8 cellular contexts compared by ENCODE assay signal in the genomic region with DNA sequence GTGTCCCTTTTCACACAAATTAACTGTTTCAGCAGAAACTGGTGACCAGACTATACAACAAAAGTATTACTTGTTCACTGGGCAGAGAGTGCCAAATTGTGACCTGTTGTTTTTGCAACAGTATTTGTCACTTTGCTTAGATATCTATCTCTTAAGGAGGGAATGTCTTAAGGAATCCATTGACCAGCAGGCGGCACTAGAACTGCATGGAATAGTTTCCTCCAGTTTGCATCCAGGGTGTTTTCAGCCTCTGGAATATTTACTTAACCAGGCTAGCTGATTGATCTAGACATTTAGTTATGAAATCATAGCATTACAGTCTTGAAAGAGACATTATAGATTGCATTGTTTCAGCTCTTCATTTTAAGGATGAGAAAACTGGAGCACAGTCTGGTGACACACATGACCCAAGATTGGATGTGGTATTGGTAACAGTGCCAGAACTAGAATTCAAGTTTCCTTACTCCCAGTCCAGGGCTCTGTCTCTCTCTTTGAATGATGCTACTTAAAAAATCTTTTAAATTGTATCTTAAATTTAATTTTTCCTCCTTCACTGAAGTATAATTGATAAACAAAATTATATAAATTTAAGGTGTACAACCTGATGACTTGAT. TPM values are rescaled to one million over a fixed set of nuclear protein-coding genes. Genes with fewer than 3 reads are reported as not detected.
DNase-seq lines count a peak whose midpoint lies in the region; ATAC-seq and TF ChIP-seq lines count a peak whose summit lies in the region.

No MANE protein-coding gene starts in this region.

- CTCF ChIA-PET in activated CD8-positive, alpha-beta T cell treated with anti-CD3 and anti-CD28 coated beads, Interleukin-2, amount 10 ng/mL, durations not matched to agents 7 days and 5 days (lab: Charles Lee): interaction anchor here (1.5 kb wide), 1 partner anchor 39 kb away, joined by 4 read pairs; no protein-coding TSS in a partner anchor

- H3F3A ChIP-seq in MM.1S (ENCODE audit: insufficient read depth, low read length): peaks cover 3% of the 10 kb centered on the region; the same call in 1 of the 2 replicates

- H3K27me3 ChIP-seq in MM.1S (replicated peaks; ENCODE audit: insufficient read depth, low read length) (no peaks in the 10 kb centered on the region), spleen (replicated peaks in 1 of 7) (peaks cover 0 to 25% (median 0%) of the 10 kb centered on the region in 7 donors)

- no peak for TF ChIP-seq POLR2A in spleen (IDR thresholded peaks at IDR 0.05)

- H3K9ac ChIP-seq in MM.1S (ENCODE audit: low read length): no peak overlapping the region

- DNase-seq in activated naive CD8-positive, alpha-beta T cell treated with anti-CD3 and anti-CD28 coated beads, Interleukin-2, amount 50 U/mL, for 24 hours: peak; percentile 26
- no peak for DNase-seq in activated naive CD8-positive, alpha-beta T cell treated with anti-CD3 and anti-CD28 coated beads for 36 hours
- peak; percentile 62 for DNase-seq in MM.1S
- DNase-seq in activated CD8-positive, alpha-beta T cell treated with anti-CD3 and anti-CD28 coated beads, Interleukin-2, amount 10 ng/mL, durations not matched to agents 7 days and 5 days: peak; percentile 30
- peak; percentile 6 to 22 for DNase-seq in hippocampal formation (lab: John Stamatoyannopoulos, UW)
- DNase-seq in spleen: no peak

- H3K4me2 ChIP-seq in MM.1S (ENCODE audit: low read depth, low read length): no peak overlapping the region

- no peaks in the 10 kb centered on the region for H3K79me2 ChIP-seq in MM.1S (ENCODE audit: low read length)

- no peak for ATAC-seq in activated naive CD8-positive, alpha-beta T cell treated with anti-CD3 and anti-CD28 coated beads, Interleukin-2, amount 50 U/mL, for 24 hours
- ATAC-seq in activated CD8-positive, alpha-beta T cell treated with anti-CD3 and anti-CD28 coated beads, Interleukin-2, amount 10 ng/mL, durations not matched to agents 7 days and 5 days: no peak
- no peak for ATAC-seq in GM19324 (IDR thresholded peaks at IDR 0.05; ENCODE audit: low FRiP score, unreplicated experiment)
- ATAC-seq in activated CD4-positive, CD25-positive, alpha-beta regulatory T cell treated with anti-CD3 and anti-CD28 coated beads, Interleukin-2, amount 50 U/mL, for 24 hours: no peak

- no peaks in the 10 kb centered on the region for H3K9me2 ChIP-seq in MM.1S (replicated peaks; ENCODE audit: insufficient read depth, low read length)

- H3K9me3 ChIP-seq in MM.1S (replicated peaks; ENCODE audit: insufficient read depth, low read length) (no peaks in the 10 kb centered on the region), spleen (peaks cover 0 to 10% (median under 1%) of the 10 kb centered on the region in 8 donors)

- peaks cover 11% of the 10 kb centered on the region for H3K9me3 Mint-ChIP-seq in activated naive CD8-positive, alpha-beta T cell treated with anti-CD3 and anti-CD28 coated beads, Interleukin-2, amount 50 U/mL, for 24 hours
- peaks cover 9% of the 10 kb centered on the region for H3K9me3 Mint-ChIP-seq in activated naive CD8-positive, alpha-beta T cell treated with anti-CD3 and anti-CD28 coated beads for 36 hours
- H3K9me3 Mint-ChIP-seq in activated CD8-positive, alpha-beta T cell treated with anti-CD3 and anti-CD28 coated beads, Interleukin-2, amount 10 ng/mL, durations not matched to agents 7 days and 5 days (ENCODE audit: insufficient read depth): no peaks in the 10 kb centered on the region

- intact Hi-C loops in spleen (cut with DNase I; ENCODE audit: low total_unique reads): loop anchor here (2.0 kb wide), 1 partner anchor 43 kb away; no protein-coding TSS in a partner anchor

- H3K27ac Mint-ChIP-seq in activated naive CD8-positive, alpha-beta T cell treated with anti-CD3 and anti-CD28 coated beads, Interleukin-2, amount 50 U/mL, for 24 hours: no peak overlapping the region
- H3K27ac Mint-ChIP-seq in activated naive CD8-positive, alpha-beta T cell treated with anti-CD3 and anti-CD28 coated beads for 36 hours: no peak overlapping the region
- H3K27ac Mint-ChIP-seq in activated CD8-positive, alpha-beta T cell treated with anti-CD3 and anti-CD28 coated beads, Interleukin-2, amount 10 ng/mL, durations not matched to agents 7 days and 5 days: no peak overlapping the region

- peaks cover 9% of the 10 kb centered on the region for H3K4me1 Mint-ChIP-seq in activated naive CD8-positive, alpha-beta T cell treated with anti-CD3 and anti-CD28 coated beads, Interleukin-2, amount 50 U/mL, for 24 hours
- peaks cover 7% of the 10 kb centered on the region for H3K4me1 Mint-ChIP-seq in activated naive CD8-positive, alpha-beta T cell treated with anti-CD3 and anti-CD28 coated beads for 36 hours
- no peaks in the 10 kb centered on the region for H3K4me1 Mint-ChIP-seq in activated CD8-positive, alpha-beta T cell treated with anti-CD3 and anti-CD28 coated beads, Interleukin-2, amount 10 ng/mL, durations not matched to agents 7 days and 5 days (ENCODE audit: low read depth)

- H3K27ac ChIP-seq in MM.1S (ENCODE audit: low read length) (no peak overlapping the region), spleen (no peak overlapping the region)

- no peaks in the 10 kb centered on the region for H4K20me1 ChIP-seq in MM.1S (ENCODE audit: insufficient read depth, low read length)

- H3K4me1 ChIP-seq in MM.1S (ENCODE audit: low read length): peaks cover 9% of the 10 kb centered on the region
- H3K4me1 ChIP-seq in spleen: no peaks in the 10 kb centered on the region

- POLR2A ChIA-PET in activated CD8-positive, alpha-beta T cell treated with anti-CD3 and anti-CD28 coated beads, Interleukin-2, amount 10 ng/mL, durations not matched to agents 7 days and 5 days (lab: Charles Lee): no interaction called here

- H3K27me3 Mint-ChIP-seq in activated naive CD8-positive, alpha-beta T cell treated with anti-CD3 and anti-CD28 coated beads, Interleukin-2, amount 50 U/mL, for 24 hours: peaks cover 36% of the 10 kb centered on the region
- peaks cover 45% of the 10 kb centered on the region for H3K27me3 Mint-ChIP-seq in activated naive CD8-positive, alpha-beta T cell treated with anti-CD3 and anti-CD28 coated beads for 36 hours
- H3K27me3 Mint-ChIP-seq in activated CD8-positive, alpha-beta T cell treated with anti-CD3 and anti-CD28 coated beads, Interleukin-2, amount 10 ng/mL, durations not matched to agents 7 days and 5 days (ENCODE audit: low read depth): peaks cover 17% of the 10 kb centered on the region

- no peak overlapping the region for H3K4me3 Mint-ChIP-seq in activated naive CD8-positive, alpha-beta T cell treated with anti-CD3 and anti-CD28 coated beads, Interleukin-2, amount 50 U/mL, for 24 hours
- H3K4me3 Mint-ChIP-seq in activated naive CD8-positive, alpha-beta T cell treated with anti-CD3 and anti-CD28 coated beads for 36 hours: no peak overlapping the region
- no peak overlapping the region for H3K4me3 Mint-ChIP-seq in activated CD8-positive, alpha-beta T cell treated with anti-CD3 and anti-CD28 coated beads, Interleukin-2, amount 10 ng/mL, durations not matched to agents 7 days and 5 days

- TF ChIP-seq CTCF in MM.1S (IDR thresholded peaks at IDR 0.05; ENCODE audit: low read length) (peak; percentile 96), spleen (IDR thresholded peaks at IDR 0.05 in 8 of 11, conservative IDR thresholded peaks at IDR 0.05 in 3 of 11) (peak; percentile 24 to 76 (median 60))

- H2AFZ ChIP-seq in MM.1S (ENCODE audit: low read length): no peak overlapping the region

- WGBS in spleen, 5 donors: 0 to 5% (median 0%) methylated on average over 1 of the region's 1 CpG

- H3K4me3 ChIP-seq in MM.1S (ENCODE audit: low read length): no peak overlapping the region
- no peak overlapping the region for H3K4me3 ChIP-seq in spleen

- H3K36me3 ChIP-seq in MM.1S (replicated peaks; ENCODE audit: insufficient read depth, low read length) (no peaks in the 10 kb centered on the region), spleen (no peaks in the 10 kb centered on the region)

- H3K36me3 Mint-ChIP-seq in activated naive CD8-positive, alpha-beta T cell treated with anti-CD3 and anti-CD28 coated beads, Interleukin-2, amount 50 U/mL, for 24 hours (ENCODE audit: low read depth): no peaks in the 10 kb centered on the region
- H3K36me3 Mint-ChIP-seq in activated naive CD8-positive, alpha-beta T cell treated with anti-CD3 and anti-CD28 coated beads for 36 hours: no peaks in the 10 kb centered on the region
- no peaks in the 10 kb centered on the region for H3K36me3 Mint-ChIP-seq in activated CD8-positive, alpha-beta T cell treated with anti-CD3 and anti-CD28 coated beads, Interleukin-2, amount 10 ng/mL, durations not matched to agents 7 days and 5 days (ENCODE audit: low read depth)

RNA-seq across cellular contexts. Expression of a gene that starts 16.9 kb away (rescaled TPM):
- total RNA-seq in activated naive CD8-positive, alpha-beta T cell treated with anti-CD3 and anti-CD28 coated beads for 36 hours: not detected
- total RNA-seq in activated CD8-positive, alpha-beta T cell treated with anti-CD3 and anti-CD28 coated beads, Interleukin-2, amount 10 ng/mL, durations not matched to agents 7 days and 5 days: not detected
- total RNA-seq in spleen: not detected
- not detected for polyA plus RNA-seq in spleen

RNA-seq across cellular contexts. Expression of a gene that starts 26.8 kb away (rescaled TPM):
- under 1 TPM; 0.12 to 0.22 TPM for total RNA-seq in activated naive CD8-positive, alpha-beta T cell treated with anti-CD3 and anti-CD28 coated beads for 36 hours
- total RNA-seq in activated CD8-positive, alpha-beta T cell treated with anti-CD3 and anti-CD28 coated beads, Interleukin-2, amount 10 ng/mL, durations not matched to agents 7 days and 5 days: under 1 TPM in 1 of 2 experiments, not detected in 1; 0.08 TPM
- total RNA-seq in spleen: 1 to 10 TPM; 1.2 to 9.6 (median 4.5) TPM
- under 1 TPM; 0.24 to 0.99 (median 0.42) TPM for polyA plus RNA-seq in spleen

RNA-seq across cellular contexts. Expression of a gene that starts 53.2 kb away (rescaled TPM):
- not detected for total RNA-seq in activated naive CD8-positive, alpha-beta T cell treated with anti-CD3 and anti-CD28 coated beads for 36 hours
- not detected for total RNA-seq in activated CD8-positive, alpha-beta T cell treated with anti-CD3 and anti-CD28 coated beads, Interleukin-2, amount 10 ng/mL, durations not matched to agents 7 days and 5 days
- total RNA-seq in spleen: not detected
- polyA plus RNA-seq in spleen: not detected

Comparison
In these comparisons a context has a peak if more than half of its experiments do, and no peak if none do; other contexts are left out.
1. DNase-seq: peak in activated naive CD8-positive, alpha-beta T cell treated with anti-CD3 and anti-CD28 coated beads, Interleukin-2, amount 50 U/mL, for 24 hours (single experiment), MM.1S (single experiment), activated CD8-positive, alpha-beta T cell treated with anti-CD3 and anti-CD28 coated beads, Interleukin-2, amount 10 ng/mL, durations not matched to agents 7 days and 5 days (single experiment) and hippocampal formation (2 of 2); none in activated naive CD8-positive, alpha-beta T cell treated with anti-CD3 and anti-CD28 coated beads for 36 hours (single experiment) and spleen (single experiment).